Comparison of ENCODE assay signal across 19 cellular contexts in the genomic region with DNA sequence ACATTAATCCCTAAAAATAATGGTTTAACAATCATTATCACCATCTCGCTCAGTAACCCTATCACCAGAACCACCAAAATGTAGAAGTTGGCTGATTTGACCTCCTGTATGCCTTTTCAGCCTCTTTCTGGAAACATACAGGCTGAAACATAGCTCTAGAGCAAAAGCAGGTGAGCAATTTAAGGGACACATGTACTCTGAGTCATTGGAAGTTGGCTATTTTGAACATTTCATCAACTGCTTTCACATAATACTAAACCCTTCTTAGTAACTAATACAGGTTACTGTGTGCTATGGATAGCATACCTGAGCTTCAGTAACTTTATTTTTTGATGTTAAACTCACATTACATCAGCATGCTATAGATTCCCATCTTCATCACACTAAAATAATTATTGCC. TPM values are rescaled to one million over a fixed set of nuclear protein-coding genes. Genes with fewer than 3 reads are reported as not detected.
DNase-seq lines count a peak whose midpoint lies in the region; ATAC-seq, FAIRE-seq and TF ChIP-seq lines count a peak whose summit lies in the region.
"Had no signal": no experiment of that assay in that cellular context is flagged by ENCODE, and none has a peak within 500 bp of the region (broad histone marks: within the 10 kb centered on the region; RNA-seq: fewer than 3 reads in every experiment).

No MANE protein-coding gene starts in this region.

- H2AFZ ChIP-seq in GM23248 = no peak overlapping the region
- no peak overlapping the region for H2AFZ ChIP-seq in PC-3 (ENCODE audit: low read length)

- peaks cover 96% of the 10 kb centered on the region for H3K79me2 ChIP-seq in GM23248 (ENCODE audit: insufficient read depth)
- H3K79me2 ChIP-seq in PC-3 (ENCODE audit: low read length) = no peaks in the 10 kb centered on the region

- no peak for DNase-seq in GM23248
- DNase-seq in PC-3 = peak; percentile 54
- DNase-seq in bronchial epithelial cell (ENCODE audit: low read depth) = peak; percentile 61
- peak; percentile 50 for DNase-seq in kidney tubule cell (ENCODE audit: low spot score)
- no peak for DNase-seq in dermis blood vessel endothelial cell
- no peak for DNase-seq in uterus
- no peak for DNase-seq in stimulated activated CD4-positive, alpha-beta T cell treated with anti-CD3 and anti-CD28 coated beads, Interleukin-4, amount 100 ng/mL, for 4 hours
- no peak for DNase-seq in T-helper 17 cell
- DNase-seq: BE2C; CD4-positive, alpha-beta memory T cell; COR-L47; DMS153; DMS79 treated with DMSO at 0.1 percent for 48 hours; GOT3 had no signal

- H3K36me3 Mint-ChIP-seq in T-helper 17 cell (ENCODE audit: low read depth) = no peaks in the 10 kb centered on the region
- H3K36me3 Mint-ChIP-seq: CD4-positive, alpha-beta memory T cell had no signal

- TF ChIP-seq CTCF in PC-3 (conservative IDR thresholded peaks at IDR 0.05; ENCODE audit: low read depth, low read length) = no peak
- no peak for TF ChIP-seq CTCF in bronchial epithelial cell (IDR thresholded peaks at IDR 0.05; ENCODE audit: insufficient read depth, low read length, severe bottlenecking)
- TF ChIP-seq CTCF in uterus (IDR thresholded peaks at IDR 0.05) = no peak

- H3K4me1 Mint-ChIP-seq in T-helper 17 cell = no peaks in the 10 kb centered on the region
- H3K4me1 Mint-ChIP-seq: CD4-positive, alpha-beta memory T cell had no signal

- BruUV-seq in PC-3 (replicated peaks; lab: Mats Ljungman, UMichigan) = no TSS peak

- in situ Hi-C loops in GM23248 (cut with MboI) = no loop called here

- no peak for FAIRE-seq in bronchial epithelial cell (lab: Jason Lieb, UNC)
- FAIRE-seq: D721Med, G401.6, GM12891 had no signal

- H3K4me3 Mint-ChIP-seq in T-helper 17 cell = no peak overlapping the region
- H3K4me3 Mint-ChIP-seq: CD4-positive, alpha-beta memory T cell had no signal

- H3K27ac ChIP-seq in GM23248 (0 out of 2 replicates have a peak overlapping the region, but pooled peaks have one; percentile 4), PC-3 (ENCODE audit: low read length) (no peak overlapping the region), uterus (no peak overlapping the region)
- H3K27ac ChIP-seq: C4-2B had no signal

- 97 to 100% methylated on average over 1 of the region's 1 CpG for WGBS in GM23248 (ENCODE audit: low coverage in 1 of 2, low lambda C conversion rate in 2 of 2, missing lambda C conversion rate in 2 of 2), 2 experiments

- no peaks in the 10 kb centered on the region for H3K27me3 ChIP-seq in GM23248 (replicated peaks; ENCODE audit: insufficient read depth)
- no peaks in the 10 kb centered on the region for H3K27me3 ChIP-seq in PC-3 (ENCODE audit: low read length)
- H3K27me3 ChIP-seq in bronchial epithelial cell (ENCODE audit: control insufficient read depth, insufficient read depth, low read length) = no peaks in the 10 kb centered on the region
- no peaks in the 10 kb centered on the region for H3K27me3 ChIP-seq in uterus
- H3K27me3 ChIP-seq: BE2C had no signal

- H3K9me2 ChIP-seq in GM23248 (ENCODE audit: insufficient read depth) = no peaks in the 10 kb centered on the region
- no peaks in the 10 kb centered on the region for H3K9me2 ChIP-seq in PC-3 (replicated peaks; ENCODE audit: low read length)

- H3K27me3 Mint-ChIP-seq in T-helper 17 cell = peaks cover 51% of the 10 kb centered on the region

- CTCF ChIA-PET in PC-3 (lab: Charles Lee) = no interaction called here

- no peak overlapping the region for H3K27ac Mint-ChIP-seq in T-helper 17 cell
- H3K27ac Mint-ChIP-seq: CD4-positive, alpha-beta memory T cell had no signal

- H4K20me1 ChIP-seq in GM23248 (ENCODE audit: insufficient read depth) (no peaks in the 10 kb centered on the region), PC-3 (ENCODE audit: low read length) (no peaks in the 10 kb centered on the region)

- H3K9me3 ChIP-seq in GM23248 (ENCODE audit: low read depth) (no peaks in the 10 kb centered on the region), PC-3 (ENCODE audit: low read length) (no peaks in the 10 kb centered on the region), uterus (no peaks in the 10 kb centered on the region), T-helper 17 cell (ENCODE audit: control insufficient read depth, low read length, poor library complexity, severe bottlenecking) (no peaks in the 10 kb centered on the region)
- H3K9me3 ChIP-seq: BE2C, HAP-1 had no signal

- H3K9ac ChIP-seq in GM23248 (no peak overlapping the region), PC-3 (ENCODE audit: low read length) (no peak overlapping the region)

- no peak for TF ChIP-seq POLR2A in uterus (IDR thresholded peaks at IDR 0.05)

- H3K4me1 ChIP-seq in GM23248 (ENCODE audit: insufficient read depth) (peaks cover 9% of the 10 kb centered on the region), PC-3 (ENCODE audit: insufficient read depth, low read length) (peaks cover 23% of the 10 kb centered on the region), uterus (no peaks in the 10 kb centered on the region)
- H3K4me1 ChIP-seq: BE2C had no signal

- no peak overlapping the region for H3K4me3 ChIP-seq in GM23248
- no peak overlapping the region for H3K4me3 ChIP-seq in PC-3 (ENCODE audit: low read length)
- H3K4me3 ChIP-seq in bronchial epithelial cell (ENCODE audit: low read depth, low read length) = no peak overlapping the region
- H3K4me3 ChIP-seq in uterus = no peak overlapping the region
- H3K4me3 ChIP-seq: HAP-1 had no signal

- intact Hi-C loops in PC-3 (cut with micrococcal nuclease) = loop anchor here (2.0 kb wide), 1 partner anchor 60 kb away; no protein-coding TSS in a partner anchor
- intact Hi-C loops in uterus (cut with DNase I; ENCODE audit: low total_unique reads) = no loop called here

- peak; percentile 53 for ATAC-seq in PC-3
- ATAC-seq in T-helper 17 cell = no peak

- POLR2A ChIA-PET in PC-3 (lab: Charles Lee; ENCODE audit: unreplicated experiment) = no interaction called here

- H3F3A ChIP-seq in GM23248 (ENCODE audit: insufficient read depth) (peaks cover 78% of the 10 kb centered on the region), PC-3 (ENCODE audit: low read length, unreplicated experiment) (peaks cover 4% of the 10 kb centered on the region)

- H3K4me2 ChIP-seq in GM23248 (ENCODE audit: unreplicated experiment) (no peak overlapping the region), PC-3 (ENCODE audit: low read length) (peak overlapping the region; percentile 72)

- peaks cover 57% of the 10 kb centered on the region for H3K36me3 ChIP-seq in GM23248 (ENCODE audit: low read depth)
- H3K36me3 ChIP-seq in PC-3 (ENCODE audit: low read depth, low read length) = no peaks in the 10 kb centered on the region
- no peaks in the 10 kb centered on the region for H3K36me3 ChIP-seq in bronchial epithelial cell (ENCODE audit: control insufficient read depth, insufficient read depth, low read length)
- H3K36me3 ChIP-seq in uterus = no peaks in the 10 kb centered on the region
- H3K36me3 ChIP-seq: BE2C, HAP-1 had no signal

RNA-seq across cellular contexts. Expression of gene DDAH1, which starts 19.8 kb away (rescaled TPM):
- total RNA-seq in GM23248 (2014; rRNA removed; shearing (Covaris generic)) = 162 and 168 TPM in 2 replicates
- 234 and 238 TPM in 2 replicates for polyA plus RNA-seq in GM23248 (2016; fragmentation: Nextera tagmentation; extraction: Ambion mirVana)
- 65.9 and 68.2 TPM in 2 replicates for total RNA-seq in PC-3 (2014; rRNA removed)
- 1.2 and 1.6 TPM in 2 replicates for total RNA-seq in bronchial epithelial cell
- 46.6 and 62.0 TPM in 2 replicates for total RNA-seq in dermis blood vessel endothelial cell
- total RNA-seq in uterus = 10 to 100 TPM; 12.9 to 28.9 (median 18.2) TPM
- not detected for total RNA-seq in T-helper 17 cell
- total RNA-seq: CD4-positive, alpha-beta memory T cell had no signal
- polyA plus RNA-seq: CD4-positive, alpha-beta memory T cell had no signal

Comparison
In these comparisons a context has a peak if more than half of its experiments do, and no peak if none do; other contexts are left out.
1. DNase-seq: peak in PC-3 (single experiment), bronchial epithelial cell (single experiment) and kidney tubule cell (single experiment); none in GM23248 (single experiment), dermis blood vessel endothelial cell (single experiment), uterus (0 of 2), stimulated activated CD4-positive, alpha-beta T cell treated with anti-CD3 and anti-CD28 coated beads, Interleukin-4, amount 100 ng/mL, for 4 hours (0 of 2) and T-helper 17 cell (0 of 3).